Comparison of ENCODE assay signal across 8 cellular contexts in genomic region chr12:124568431-124569374, GRCh38. TPM values are rescaled to one million over a fixed set of nuclear protein-coding genes. Genes with fewer than 3 reads are reported as not detected.
DNase-seq lines count a peak whose midpoint lies in the region; ATAC-seq and TF ChIP-seq lines count a peak whose summit lies in the region.

No MANE protein-coding gene starts in this region.

- no peak overlapping the region for H3K4me3 ChIP-seq in parathyroid adenoma (ENCODE audit: low read depth, low read length)

- intact Hi-C loops in left cardiac atrium (cut with DNase I), result loop anchor here (5.0 to 10.0 kb wide), 6 partner anchors 46 to 199 kb away; no protein-coding TSS in a partner anchor

- H3K27ac ChIP-seq in adipose tissue (ENCODE audit: low read depth, low read length) (peak overlapping the region; percentile 77), parathyroid adenoma (no peak overlapping the region)

- peaks cover 6% of the 10 kb centered on the region for H3K4me1 ChIP-seq in parathyroid adenoma

- peak overlapping the region; percentile 30 for H3K4me2 ChIP-seq in parathyroid adenoma (ENCODE audit: low read length)

- WGBS in adipose tissue, 3 donors, result 15 to 47% (median 20%) methylated on average over 27 to 28 of the region's 28 CpGs

- no peaks in the 10 kb centered on the region for H3K36me3 ChIP-seq in parathyroid adenoma (ENCODE audit: control insufficient read depth, insufficient read depth, low read length)

- DNase-seq in CMK (ENCODE audit: low read depth) (peak; percentile 75), NCI-H2196 treated with DMSO at 0.1 percent for 48 hours (lab: John Stamatoyannopoulos, UW; ENCODE audit: unreplicated experiment) (peak; percentile 19), left cardiac atrium (peak; percentile 77), NCI-H1930 (lab: John Stamatoyannopoulos, UW) (no peak)

- no peaks in the 10 kb centered on the region for H3K9me3 ChIP-seq in parathyroid adenoma (ENCODE audit: control insufficient read depth, low read length)

- H3K27me3 ChIP-seq in parathyroid adenoma (ENCODE audit: control insufficient read depth, insufficient read depth, low read length), result no peaks in the 10 kb centered on the region

- peak overlapping the region; percentile 45 for H2AFZ ChIP-seq in parathyroid adenoma

- H3K79me2 ChIP-seq in parathyroid adenoma, result peaks cover 24% of the 10 kb centered on the region

- H3K9ac ChIP-seq in parathyroid adenoma, result no peak overlapping the region

- peak; percentile 41 for TF ChIP-seq CTCF in parathyroid adenoma (IDR thresholded peaks at IDR 0.05)

- peak; percentile 30 for ATAC-seq in GM19438 (IDR thresholded peaks at IDR 0.05; ENCODE audit: low read depth, unreplicated experiment)
- peak; percentile 33 to 55 for ATAC-seq in left cardiac atrium
- ATAC-seq in HG03520 (IDR thresholded peaks at IDR 0.05; ENCODE audit: unreplicated experiment), result no peak

RNA-seq across cellular contexts. Expression of gene NCOR2, which starts 1.3 kb away (rescaled TPM):
- polyA plus RNA-seq in adipose tissue, result 10 to 100 TPM; 28.7 to 74.3 (median 63.1) TPM
- total RNA-seq in left cardiac atrium, result 100 to 1,000 TPM; 117 to 154 TPM

Comparison
In these comparisons a context has a peak if more than half of its experiments do, and no peak if none do; other contexts are left out.
1. DNase-seq: peak in CMK (single experiment), NCI-H2196 treated with DMSO at 0.1 percent for 48 hours (single experiment) and left cardiac atrium (single experiment); none in NCI-H1930 (0 of 2).